ENCODE assay signal across 1 cellular context in genomic region chrX:65985922-65986588, GRCh38.
A peak's percentile ranks its signal among the peaks of the same experiment; 100 is the strongest.
TF ChIP-seq lines count a peak whose summit lies in the region.

No MANE protein-coding gene starts in this region.

TF ChIP-seq in K562, 482 proteins besides CTCF, POLR2A, EP300 and RAD21 (continued from another document):
- TF ChIP-seq CEBPG (CRISPR knock-in tag; IDR thresholded peaks at IDR 0.05) (no peak), CEBPG (tag; conservative IDR thresholded peaks at IDR 0.05 in 1 of 2, IDR thresholded peaks at IDR 0.05 in 1 of 2) (no peak), MXI1 (IDR thresholded peaks at IDR 0.05; ENCODE audit: low read depth, low read length) (no peak), ARID2 (IDR thresholded peaks at IDR 0.05) (peak; percentile 70), TEAD1 (CRISPR knock-in tag; IDR thresholded peaks at IDR 0.05) (0 out of 4 replicates have a peak, but pooled peaks of 1 of the 2 experiments have one; percentile 21)
